ENCODE assay signal across 1 cellular context in the genomic region with DNA sequence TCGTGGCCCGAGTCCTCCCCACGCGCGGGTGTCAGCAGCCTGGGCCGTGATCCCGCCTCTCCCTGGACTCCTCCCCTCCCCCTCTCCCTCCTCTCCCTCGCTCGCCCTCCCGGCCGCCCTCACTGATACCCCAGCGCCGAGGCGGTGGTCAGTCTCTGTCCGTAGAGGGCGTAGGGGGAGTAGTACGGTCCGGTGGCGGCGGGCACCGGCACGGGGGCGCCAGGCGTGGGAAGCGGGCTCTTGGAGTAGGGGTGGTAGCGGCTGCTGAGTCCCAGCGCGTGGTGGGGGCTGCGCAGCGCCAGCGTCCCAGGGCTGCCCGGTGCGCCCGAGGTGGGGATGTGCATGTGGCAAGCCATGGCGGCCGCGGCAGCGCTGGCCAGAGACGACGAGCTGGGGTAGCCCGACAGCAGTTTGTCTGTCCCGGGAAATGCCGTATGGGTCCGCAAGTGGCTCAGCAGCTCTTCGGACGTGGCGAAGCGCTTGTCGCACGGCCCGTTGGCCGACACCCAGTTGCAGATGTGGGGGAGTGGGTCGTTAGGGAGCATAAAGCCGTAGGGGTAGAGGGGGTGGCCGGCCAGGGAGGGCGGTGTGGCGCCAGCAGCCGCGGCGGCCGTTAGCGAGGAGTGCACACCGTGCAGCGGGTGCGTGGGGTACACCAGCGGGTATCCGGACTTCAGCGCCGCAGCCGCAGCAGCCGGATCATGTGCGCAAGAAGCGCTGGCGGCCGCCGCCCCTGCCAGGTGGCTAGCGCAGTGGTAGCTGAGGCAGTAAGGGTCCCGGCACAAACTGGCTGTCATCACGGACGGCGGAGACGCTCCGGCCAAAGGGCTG.
TF ChIP-seq lines count a peak whose summit lies in the region.

No MANE protein-coding gene starts in this region.

TF ChIP-seq in HepG2, 621 proteins besides CTCF, POLR2A, EP300 and RAD21 (continued from another document and continues in another):
- TF ChIP-seq, protein P1, sequence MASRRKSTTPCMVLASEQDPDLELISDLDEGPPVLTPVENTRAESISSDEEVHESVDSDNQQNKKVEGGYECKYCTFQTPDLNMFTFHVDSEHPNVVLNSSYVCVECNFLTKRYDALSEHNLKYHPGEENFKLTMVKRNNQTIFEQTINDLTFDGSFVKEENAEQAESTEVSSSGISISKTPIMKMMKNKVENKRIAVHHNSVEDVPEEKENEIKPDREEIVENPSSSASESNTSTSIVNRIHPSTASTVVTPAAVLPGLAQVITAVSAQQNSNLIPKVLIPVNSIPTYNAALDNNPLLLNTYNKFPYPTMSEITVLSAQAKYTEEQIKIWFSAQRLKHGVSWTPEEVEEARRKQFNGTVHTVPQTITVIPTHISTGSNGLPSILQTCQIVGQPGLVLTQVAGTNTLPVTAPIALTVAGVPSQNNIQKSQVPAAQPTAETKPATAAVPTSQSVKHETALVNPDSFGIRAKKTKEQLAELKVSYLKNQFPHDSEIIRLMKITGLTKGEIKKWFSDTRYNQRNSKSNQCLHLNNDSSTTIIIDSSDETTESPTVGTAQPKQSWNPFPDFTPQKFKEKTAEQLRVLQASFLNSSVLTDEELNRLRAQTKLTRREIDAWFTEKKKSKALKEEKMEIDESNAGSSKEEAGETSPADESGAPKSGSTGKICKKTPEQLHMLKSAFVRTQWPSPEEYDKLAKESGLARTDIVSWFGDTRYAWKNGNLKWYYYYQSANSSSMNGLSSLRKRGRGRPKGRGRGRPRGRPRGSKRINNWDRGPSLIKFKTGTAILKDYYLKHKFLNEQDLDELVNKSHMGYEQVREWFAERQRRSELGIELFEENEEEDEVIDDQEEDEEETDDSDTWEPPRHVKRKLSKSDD (CRISPR knock-in tag; IDR thresholded peaks at IDR 0.05; ENCODE audit: low read depth), result peak; percentile 80; the same call in 1 of the 2 replicates
- TF ChIP-seq HNRNPL (IDR thresholded peaks at IDR 0.05; ENCODE audit: low read depth, low read length) (peak; percentile 71; the same call in 1 of the 2 replicates), ZNF547 (CRISPR knock-in tag; IDR thresholded peaks at IDR 0.05) (0 out of 2 replicates have a peak, but pooled peaks have one; percentile 14), SOX6 (IDR thresholded peaks at IDR 0.05) (no peak), SOX6 (CRISPR knock-in tag; IDR thresholded peaks at IDR 0.05) (0 out of 2 replicates have a peak, but pooled peaks have one; percentile 4), AGO2 (optimal IDR thresholded peaks at IDR 0.05; ENCODE audit: low read depth, low read length) (peak; percentile 99), ZFP36L2 (CRISPR knock-in tag; IDR thresholded peaks at IDR 0.05) (no peak), RBFOX2 (IDR thresholded peaks at IDR 0.05; ENCODE audit: low read depth, low read length) (peak; percentile 95), YEATS4 (CRISPR knock-in tag; IDR thresholded peaks at IDR 0.05; ENCODE audit: borderline replicate concordance) (no peak), MTA1 (CRISPR knock-in tag; IDR thresholded peaks at IDR 0.05; ENCODE audit: borderline replicate concordance) (peak; percentile 49; the same call in 1 of the 2 replicates), HDAC6 (IDR thresholded peaks at IDR 0.05; ENCODE audit: low read depth, low read length) (no peak), ZBTB40 (IDR thresholded peaks at IDR 0.05) (no peak), ZBTB40 (CRISPR knock-in tag; IDR thresholded peaks at IDR 0.05) (no peak), ATF2 (CRISPR knock-in tag; IDR thresholded peaks at IDR 0.05) (no peak), GTF3A (CRISPR knock-in tag; conservative IDR thresholded peaks at IDR 0.05) (no peak), ZNF468 (CRISPR knock-in tag; IDR thresholded peaks at IDR 0.05) (0 out of 2 replicates have a peak, but pooled peaks have one; percentile 37), NR0B2 (CRISPR knock-in tag; IDR thresholded peaks at IDR 0.05) (0 out of 2 replicates have a peak, but pooled peaks have one; percentile 19), ZNF431 (CRISPR knock-in tag; IDR thresholded peaks at IDR 0.05; ENCODE audit: borderline replicate concordance, low read depth) (no peak), ARID4A (CRISPR knock-in tag; IDR thresholded peaks at IDR 0.05; ENCODE audit: borderline replicate concordance) (peak; percentile 6; the same call in 1 of the 2 replicates), HOXA3 (CRISPR knock-in tag; IDR thresholded peaks at IDR 0.05) (peak; percentile 33), ZNF253 (CRISPR knock-in tag; IDR thresholded peaks at IDR 0.05; ENCODE audit: borderline replicate concordance) (no peak), PAF1 (CRISPR knock-in tag; IDR thresholded peaks at IDR 0.05) (0 out of 2 replicates have a peak, but pooled peaks have one; percentile 16), SP2 (CRISPR knock-in tag; IDR thresholded peaks at IDR 0.05) (no peak), HMGA1 (CRISPR knock-in tag; conservative IDR thresholded peaks at IDR 0.05) (no peak)
- TF ChIP-seq, protein P2, sequence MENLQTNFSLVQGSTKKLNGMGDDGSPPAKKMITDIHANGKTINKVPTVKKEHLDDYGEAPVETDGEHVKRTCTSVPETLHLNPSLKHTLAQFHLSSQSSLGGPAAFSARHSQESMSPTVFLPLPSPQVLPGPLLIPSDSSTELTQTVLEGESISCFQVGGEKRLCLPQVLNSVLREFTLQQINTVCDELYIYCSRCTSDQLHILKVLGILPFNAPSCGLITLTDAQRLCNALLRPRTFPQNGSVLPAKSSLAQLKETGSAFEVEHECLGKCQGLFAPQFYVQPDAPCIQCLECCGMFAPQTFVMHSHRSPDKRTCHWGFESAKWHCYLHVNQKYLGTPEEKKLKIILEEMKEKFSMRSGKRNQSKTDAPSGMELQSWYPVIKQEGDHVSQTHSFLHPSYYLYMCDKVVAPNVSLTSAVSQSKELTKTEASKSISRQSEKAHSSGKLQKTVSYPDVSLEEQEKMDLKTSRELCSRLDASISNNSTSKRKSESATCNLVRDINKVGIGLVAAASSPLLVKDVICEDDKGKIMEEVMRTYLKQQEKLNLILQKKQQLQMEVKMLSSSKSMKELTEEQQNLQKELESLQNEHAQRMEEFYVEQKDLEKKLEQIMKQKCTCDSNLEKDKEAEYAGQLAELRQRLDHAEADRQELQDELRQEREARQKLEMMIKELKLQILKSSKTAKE (CRISPR knock-in tag; IDR thresholded peaks at IDR 0.05; ENCODE audit: borderline replicate concordance), result no peak
- TF ChIP-seq, protein P3, sequence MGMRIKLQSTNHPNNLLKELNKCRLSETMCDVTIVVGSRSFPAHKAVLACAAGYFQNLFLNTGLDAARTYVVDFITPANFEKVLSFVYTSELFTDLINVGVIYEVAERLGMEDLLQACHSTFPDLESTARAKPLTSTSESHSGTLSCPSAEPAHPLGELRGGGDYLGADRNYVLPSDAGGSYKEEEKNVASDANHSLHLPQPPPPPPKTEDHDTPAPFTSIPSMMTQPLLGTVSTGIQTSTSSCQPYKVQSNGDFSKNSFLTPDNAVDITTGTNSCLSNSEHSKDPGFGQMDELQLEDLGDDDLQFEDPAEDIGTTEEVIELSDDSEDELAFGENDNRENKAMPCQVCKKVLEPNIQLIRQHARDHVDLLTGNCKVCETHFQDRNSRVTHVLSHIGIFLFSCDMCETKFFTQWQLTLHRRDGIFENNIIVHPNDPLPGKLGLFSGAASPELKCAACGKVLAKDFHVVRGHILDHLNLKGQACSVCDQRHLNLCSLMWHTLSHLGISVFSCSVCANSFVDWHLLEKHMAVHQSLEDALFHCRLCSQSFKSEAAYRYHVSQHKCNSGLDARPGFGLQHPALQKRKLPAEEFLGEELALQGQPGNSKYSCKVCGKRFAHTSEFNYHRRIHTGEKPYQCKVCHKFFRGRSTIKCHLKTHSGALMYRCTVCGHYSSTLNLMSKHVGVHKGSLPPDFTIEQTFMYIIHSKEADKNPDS (CRISPR knock-in tag; IDR thresholded peaks at IDR 0.05), result 0 out of 2 replicates have a peak, but pooled peaks have one; percentile 67
